Comparison of ENCODE assay signal across 19 cellular contexts in the genomic region with DNA sequence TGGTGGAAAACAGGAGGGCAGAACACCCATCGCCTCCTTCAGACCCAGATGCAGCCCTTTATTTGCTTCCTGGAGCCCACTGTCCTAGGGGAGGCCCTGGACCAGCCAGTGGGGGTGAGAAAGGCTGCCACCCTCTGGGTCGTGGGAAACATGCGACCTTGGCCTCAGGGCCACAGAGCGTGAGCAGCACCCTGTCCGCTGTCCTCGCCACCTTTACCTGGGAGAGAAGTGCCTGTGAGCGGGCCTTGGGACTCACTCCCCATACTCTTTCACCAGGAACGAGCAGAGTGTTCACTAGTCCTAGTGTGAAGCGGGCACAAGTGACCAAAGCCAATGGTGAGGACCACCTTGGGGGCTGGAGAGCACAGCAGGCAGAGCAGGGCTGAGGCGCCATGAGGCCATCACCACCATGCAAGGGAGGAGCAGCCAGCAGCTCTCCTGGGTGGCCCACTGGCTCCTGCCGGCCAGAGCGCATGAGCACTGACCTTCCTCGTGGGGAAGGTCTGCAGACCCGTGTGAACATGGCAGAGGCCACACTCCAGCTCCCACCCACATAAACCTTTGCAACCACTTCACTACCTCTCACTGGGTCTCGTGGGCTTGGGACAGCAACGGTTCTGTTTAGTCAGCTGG. TPM values are rescaled to one million over a fixed set of nuclear protein-coding genes. Genes with fewer than 3 reads are reported as not detected.
DNase-seq lines count a peak whose midpoint lies in the region; ATAC-seq lines count a peak whose summit lies in the region.
"Had no signal": no experiment of that assay in that cellular context is flagged by ENCODE, and none has a peak within 500 bp of the region (broad histone marks: within the 10 kb centered on the region; RNA-seq: fewer than 3 reads in every experiment).

No MANE protein-coding gene starts in this region.

- H3K9me3 Mint-ChIP-seq in stimulated activated naive CD8-positive, alpha-beta T cell treated with anti-CD3 and anti-CD28 coated beads, Interleukin-15, amount 100 ng/mL, for 72 hours: no peaks in the 10 kb centered on the region
- H3K9me3 Mint-ChIP-seq in effector memory CD8-positive, alpha-beta T cell: no peaks in the 10 kb centered on the region
- H3K9me3 Mint-ChIP-seq: CD4-positive, CD25-positive, alpha-beta regulatory T cell; GM23338; IgD-negative memory B cell had no signal

- no peak overlapping the region for H4K91ac ChIP-seq in neuronal stem cell (ENCODE audit: low read depth, low read length, poor library complexity)

- H2BK15ac ChIP-seq in neuronal stem cell (ENCODE audit: low read length): no peak overlapping the region

- no peak overlapping the region for H2BK5ac ChIP-seq in neuronal stem cell (ENCODE audit: low read length)

- peak overlapping the region; percentile 7 to 87 for H3K27ac Mint-ChIP-seq in stimulated activated naive CD8-positive, alpha-beta T cell treated with anti-CD3 and anti-CD28 coated beads, Interleukin-15, amount 100 ng/mL, for 72 hours
- H3K27ac Mint-ChIP-seq in effector memory CD8-positive, alpha-beta T cell: peak overlapping the region; percentile 10 to 17
- H3K27ac Mint-ChIP-seq: CD4-positive, CD25-positive, alpha-beta regulatory T cell; GM23338 had no signal

- no peaks in the 10 kb centered on the region for H3K27me3 Mint-ChIP-seq in stimulated activated naive CD8-positive, alpha-beta T cell treated with anti-CD3 and anti-CD28 coated beads, Interleukin-15, amount 100 ng/mL, for 72 hours
- no peaks in the 10 kb centered on the region for H3K27me3 Mint-ChIP-seq in effector memory CD8-positive, alpha-beta T cell
- H3K27me3 Mint-ChIP-seq: CD4-positive, CD25-positive, alpha-beta regulatory T cell; IgD-negative memory B cell had no signal

- no peak overlapping the region for H3K18ac ChIP-seq in neuronal stem cell (ENCODE audit: low read length)

- H3K14ac ChIP-seq in neuronal stem cell (ENCODE audit: low read length): no peak overlapping the region

- WGBS in neuronal stem cell (ENCODE audit: extremely low coverage in 2 of 2, insufficient read length in 2 of 2, insufficient replicate concordance in 1 of 2), 2 donors: no CpG with 5 or more reads among the region's 16 CpGs

- peaks cover 0 to 2% of the 10 kb centered on the region in 2 donors for H3K9me3 ChIP-seq in neuronal stem cell (replicated peaks in 1 of 2; ENCODE audit: control insufficient read depth in 2 of 2, insufficient read depth in 1 of 2, low read depth in 1 of 2, low read length in 2 of 2)
- H3K9me3 ChIP-seq: BE2C had no signal

- H3K27ac ChIP-seq in neuronal stem cell (replicated peaks; ENCODE audit: low read length): no peak overlapping the region

- no peak for ATAC-seq in stimulated activated naive CD8-positive, alpha-beta T cell treated with anti-CD3 and anti-CD28 coated beads, Interleukin-15, amount 100 ng/mL, for 72 hours
- no peak for ATAC-seq in stimulated activated naive CD8-positive, alpha-beta T cell treated with anti-CD3 and anti-CD28 coated beads, Interleukin-15, Interleukin-2, amounts not matched to agents 100 U/mL and 50 U/mL, for 24 hours
- no peak for ATAC-seq in effector memory CD8-positive, alpha-beta T cell (replicated peaks)
- ATAC-seq in GM18517 (IDR thresholded peaks at IDR 0.05; ENCODE audit: unreplicated experiment): no peak
- ATAC-seq: GM12878, GM23338 had no signal

- peaks cover 58% of the 10 kb centered on the region for H3K4me1 Mint-ChIP-seq in stimulated activated naive CD8-positive, alpha-beta T cell treated with anti-CD3 and anti-CD28 coated beads, Interleukin-15, amount 100 ng/mL, for 72 hours
- H3K4me1 Mint-ChIP-seq in effector memory CD8-positive, alpha-beta T cell (ENCODE audit: low read depth in 2 of 2): peaks cover 30 to 33% of the 10 kb centered on the region in 2 donors

- no peak overlapping the region for H3K4me3 Mint-ChIP-seq in stimulated activated naive CD8-positive, alpha-beta T cell treated with anti-CD3 and anti-CD28 coated beads, Interleukin-15, amount 100 ng/mL, for 72 hours
- H3K4me3 Mint-ChIP-seq in effector memory CD8-positive, alpha-beta T cell: no peak overlapping the region
- H3K4me3 Mint-ChIP-seq: GM23338, IgD-negative memory B cell had no signal

- no peak overlapping the region for H2AFZ ChIP-seq in neuronal stem cell (ENCODE audit: low read length)
- H2AFZ ChIP-seq: GM23338 had no signal

- no peaks in the 10 kb centered on the region for H3K4me1 ChIP-seq in neuronal stem cell (ENCODE audit: control insufficient read depth in 2 of 2, insufficient read depth in 1 of 2, low read depth in 1 of 2, low read length in 2 of 2)
- H3K4me1 ChIP-seq: BE2C had no signal

- H3K9ac ChIP-seq in neuronal stem cell (ENCODE audit: low read depth, low read length, poor library complexity): peak overlapping the region; percentile 27

- no peak overlapping the region for H2AK5ac ChIP-seq in neuronal stem cell (ENCODE audit: low read depth, low read length)

- peaks cover 39% of the 10 kb centered on the region for H3K36me3 Mint-ChIP-seq in effector memory CD8-positive, alpha-beta T cell (ENCODE audit: insufficient read depth)

- no peak overlapping the region for H2BK120ac ChIP-seq in neuronal stem cell (ENCODE audit: low read depth, low read length)

- no peak for DNase-seq in stimulated activated naive CD8-positive, alpha-beta T cell treated with anti-CD3 and anti-CD28 coated beads, Interleukin-15, amount 100 ng/mL, for 72 hours
- no peak for DNase-seq in stimulated activated naive CD8-positive, alpha-beta T cell treated with anti-CD3 and anti-CD28 coated beads, Interleukin-15, Interleukin-2, amounts not matched to agents 100 U/mL and 50 U/mL, for 24 hours
- no peak for DNase-seq in effector memory CD8-positive, alpha-beta T cell
- DNase-seq in neuronal stem cell (ENCODE audit: low spot score): no peak
- no peak for DNase-seq in COR-L47 (lab: John Stamatoyannopoulos, UW)
- DNase-seq in activated CD4-positive, alpha-beta T cell treated with anti-CD3 and anti-CD28 coated beads for 48 hours: no peak
- DNase-seq: BE2C; CD4-positive, CD25-positive, alpha-beta regulatory T cell; DND-41; NCI-H1694; NCI-H2081; NCI-H2171; NCI-H345; NCI-H524 treated with DMSO at 0.1 percent for 48 hours; NCI-H82 had no signal

- H2BK12ac ChIP-seq in neuronal stem cell (ENCODE audit: low read length): no peak overlapping the region

- H3K23ac ChIP-seq in neuronal stem cell (ENCODE audit: low read depth, low read length, poor library complexity): no peak overlapping the region

- no peak overlapping the region for H3K4me2 ChIP-seq in neuronal stem cell (ENCODE audit: insufficient read depth, low read length, poor library complexity, severe bottlenecking)
- H3K4me2 ChIP-seq: GM23338 had no signal

- no peak overlapping the region for H4K8ac ChIP-seq in neuronal stem cell (ENCODE audit: low read depth, low read length)

- no peak overlapping the region for H3K4me3 ChIP-seq in neuronal stem cell (ENCODE audit: low read length in 2 of 2)
- H3K4me3 ChIP-seq: GM12878, GM23338 had no signal

- no peaks in the 10 kb centered on the region for H3K27me3 ChIP-seq in neuronal stem cell (ENCODE audit: control insufficient read depth in 3 of 3, insufficient read depth in 3 of 3, low read depth in 1 of 3, low read length in 3 of 3)
- H3K27me3 ChIP-seq: BE2C had no signal

- H3K36me3 ChIP-seq in neuronal stem cell (replicated peaks in 1 of 2; ENCODE audit: control insufficient read depth in 2 of 2, insufficient read depth in 2 of 2, low read length in 2 of 2): peaks cover 26 to 86% of the 10 kb centered on the region in 2 donors

- no peaks in the 10 kb centered on the region for H3K79me1 ChIP-seq in neuronal stem cell (ENCODE audit: low read depth, low read length)

- no peak overlapping the region for H3K4ac ChIP-seq in neuronal stem cell (ENCODE audit: low read length)

RNA-seq across cellular contexts. Expression of a gene that starts 8.5 kb away (rescaled TPM):
- polyA plus RNA-seq in neuronal stem cell (2013, experiment 1 of 2): 4.7 TPM
- 4.8 TPM for polyA plus RNA-seq in neuronal stem cell (2013, experiment 2 of 2)

RNA-seq across cellular contexts. Expression of a gene that starts 8.8 kb away (rescaled TPM):
- 18.5 TPM for polyA plus RNA-seq in neuronal stem cell (2013, experiment 1 of 2)
- 19.5 TPM for polyA plus RNA-seq in neuronal stem cell (2013, experiment 2 of 2)

RNA-seq across cellular contexts. Expression of a gene that starts 39.7 kb away (rescaled TPM):
- polyA plus RNA-seq in neuronal stem cell (2013, experiment 1 of 2): 24.6 TPM
- polyA plus RNA-seq in neuronal stem cell (2013, experiment 2 of 2): 24.0 TPM

RNA-seq across cellular contexts. Expression of a gene that starts 54.0 kb away (rescaled TPM):
- polyA plus RNA-seq in neuronal stem cell (2013, experiment 1 of 2): not detected
- not detected for polyA plus RNA-seq in neuronal stem cell (2013, experiment 2 of 2)
- polyA plus RNA-seq: GM12878, IgD-negative memory B cell had no signal
